ENCODE assay signal across 8 cellular contexts in the genomic region with DNA sequence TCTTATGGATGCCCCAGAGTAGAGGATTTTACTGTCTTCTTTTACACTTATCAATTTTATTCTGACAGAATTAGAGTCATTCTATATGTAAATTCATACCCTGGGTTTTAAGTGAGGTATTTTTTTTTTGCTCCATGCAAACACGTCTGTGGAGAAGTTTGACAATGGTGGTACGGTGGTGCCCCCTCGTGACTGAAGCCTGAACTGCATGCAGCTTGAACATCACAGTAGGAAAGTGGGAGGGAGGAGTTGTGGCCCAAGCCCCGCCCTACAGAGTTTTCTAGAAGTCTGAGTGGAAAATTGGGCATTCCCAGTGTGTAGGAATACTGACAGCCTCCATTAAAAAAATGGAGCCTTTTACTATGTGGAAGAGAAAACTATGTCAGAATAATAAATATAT.
DNase-seq lines count a peak whose midpoint lies in the region; ATAC-seq and TF ChIP-seq lines count a peak whose summit lies in the region.

No MANE protein-coding gene starts in this region.

- no peaks in the 10 kb centered on the region for H3K27me3 Mint-ChIP-seq in CD4-positive, alpha-beta memory T cell
- H3K27me3 Mint-ChIP-seq in activated CD4-positive, alpha-beta T cell treated with anti-CD3 and anti-CD28 coated beads, Interleukin-2, amount 10 ng/mL, durations not matched to agents 24 days and 14 days, result no peaks in the 10 kb centered on the region

- H3K9me3 ChIP-seq in CD4-positive, alpha-beta memory T cell (ENCODE audit: control insufficient read depth in 1 of 2, low read length in 2 of 2), result no peaks in the 10 kb centered on the region
- H3K9me3 ChIP-seq in lung (ENCODE audit: control insufficient read depth in 2 of 2, insufficient read depth in 1 of 2, low read length in 1 of 2), result peaks cover 0 to 5% of the 10 kb centered on the region in 2 donors

- H3K4me1 ChIP-seq in CD4-positive, alpha-beta memory T cell (ENCODE audit: insufficient read depth, low read length), result no peaks in the 10 kb centered on the region
- no peaks in the 10 kb centered on the region for H3K4me1 ChIP-seq in lung (ENCODE audit: control insufficient read depth in 2 of 2, insufficient read depth in 2 of 2, low read length in 2 of 2)

- TF ChIP-seq CTCF in lung (IDR thresholded peaks at IDR 0.05; ENCODE audit: control extremely low read depth, extremely low read depth), result peak; percentile 80

- CTCF ChIA-PET in CD4-positive, alpha-beta memory T cell (lab: Charles Lee; ENCODE audit: partially characterized antibody), result interaction anchor here (1.2 kb wide), 1 partner anchor 520 kb away, joined by 9 read pairs; no protein-coding TSS in a partner anchor

- intact Hi-C loops in CD4-positive, alpha-beta memory T cell (cut with micrococcal nuclease), result loop anchor here (1.0 to 10.0 kb wide), 5 partner anchors 211 to 1269 kb away; a partner anchor contains a TSS
- intact Hi-C loops in activated CD4-positive, alpha-beta T cell treated with anti-CD3 and anti-CD28 coated beads, Interleukin-2, amount 10 ng/mL, durations not matched to agents 24 days and 14 days (cut with micrococcal nuclease), result loop anchor here (5.0 kb wide), 2 partner anchors 39 to 796 kb away; no protein-coding TSS in a partner anchor

- ATAC-seq in GM19351 (IDR thresholded peaks at IDR 0.05; ENCODE audit: unreplicated experiment), result peak; percentile 100
- peak; percentile 90 for ATAC-seq in HG03432 (IDR thresholded peaks at IDR 0.05; ENCODE audit: unreplicated experiment)
- ATAC-seq in lung (ENCODE audit: insufficient read depth, low FRiP score), result peak; percentile 85

- peak; percentile 74 to 79 (median 75) for DNase-seq in CD4-positive, alpha-beta memory T cell
- peak; percentile 12 for DNase-seq in NCI-H446 treated with DMSO at 0.1 percent for 48 hours (lab: John Stamatoyannopoulos, UW)
- peak; percentile 93 for DNase-seq in activated CD4-positive, alpha-beta T cell treated with anti-CD3 and anti-CD28 coated beads, Interleukin-2, amount 10 ng/mL, durations not matched to agents 24 days and 14 days
- peak; percentile 71 for DNase-seq in dedifferentiated amniotic fluid mesenchymal stem cell (ENCODE audit: extremely low spot score)
- DNase-seq in lung (ENCODE audit: low spot score), result peak; percentile 82
- DNase-seq in stimulated activated CD8-positive, alpha-beta memory T cell treated with anti-CD3 and anti-CD28 coated beads, Interleukin-12 subunit alpha, Interleukin-12 subunit beta, amount 100 ng/mL, for 4 hours (ENCODE audit: low read depth), result peak; percentile 35

- H3K27ac Mint-ChIP-seq in CD4-positive, alpha-beta memory T cell, result no peak overlapping the region
- no peak overlapping the region for H3K27ac Mint-ChIP-seq in activated CD4-positive, alpha-beta T cell treated with anti-CD3 and anti-CD28 coated beads, Interleukin-2, amount 10 ng/mL, durations not matched to agents 24 days and 14 days

- H3K36me3 Mint-ChIP-seq in CD4-positive, alpha-beta memory T cell, result peaks cover 7 to 8% of the 10 kb centered on the region in 2 donors
- peaks cover 5% of the 10 kb centered on the region for H3K36me3 Mint-ChIP-seq in activated CD4-positive, alpha-beta T cell treated with anti-CD3 and anti-CD28 coated beads, Interleukin-2, amount 10 ng/mL, durations not matched to agents 24 days and 14 days (ENCODE audit: low read depth)

- H3K36me3 ChIP-seq in CD4-positive, alpha-beta memory T cell (ENCODE audit: insufficient read depth, low read length), result peaks cover 6% of the 10 kb centered on the region
- H3K36me3 ChIP-seq in lung (ENCODE audit: control insufficient read depth in 2 of 2, insufficient read depth in 2 of 2, low read length in 2 of 2), result peaks cover 0 to 2% of the 10 kb centered on the region in 2 donors

- no peaks in the 10 kb centered on the region for H3K9me3 Mint-ChIP-seq in CD4-positive, alpha-beta memory T cell
- H3K9me3 Mint-ChIP-seq in activated CD4-positive, alpha-beta T cell treated with anti-CD3 and anti-CD28 coated beads, Interleukin-2, amount 10 ng/mL, durations not matched to agents 24 days and 14 days, result no peaks in the 10 kb centered on the region

- POLR2A ChIA-PET in CD4-positive, alpha-beta memory T cell (lab: Charles Lee; ENCODE audit: partially characterized antibody), result no interaction called here

- WGBS in lung, 2 donors, result 6 to 7% methylated on average over 4 of the region's 4 CpGs

- no peaks in the 10 kb centered on the region for H3K4me1 Mint-ChIP-seq in CD4-positive, alpha-beta memory T cell
- H3K4me1 Mint-ChIP-seq in activated CD4-positive, alpha-beta T cell treated with anti-CD3 and anti-CD28 coated beads, Interleukin-2, amount 10 ng/mL, durations not matched to agents 24 days and 14 days, result no peaks in the 10 kb centered on the region

- no peak overlapping the region for H3K4me3 Mint-ChIP-seq in CD4-positive, alpha-beta memory T cell
- H3K4me3 Mint-ChIP-seq in activated CD4-positive, alpha-beta T cell treated with anti-CD3 and anti-CD28 coated beads, Interleukin-2, amount 10 ng/mL, durations not matched to agents 24 days and 14 days, result no peak overlapping the region

- H3K27me3 ChIP-seq in CD4-positive, alpha-beta memory T cell (ENCODE audit: insufficient read depth, low read length), result no peaks in the 10 kb centered on the region
- no peaks in the 10 kb centered on the region for H3K27me3 ChIP-seq in lung (ENCODE audit: control insufficient read depth, insufficient read depth)

- no peak overlapping the region for H3K4me3 ChIP-seq in CD4-positive, alpha-beta memory T cell (ENCODE audit: low read length in 2 of 2)
- no peak overlapping the region for H3K4me3 ChIP-seq in lung

- H3K27ac ChIP-seq in CD4-positive, alpha-beta memory T cell (ENCODE audit: low read depth, low read length), result no peak overlapping the region
- no peak overlapping the region for H3K27ac ChIP-seq in lung (ENCODE audit: low read depth in 1 of 2, low read length in 1 of 2)

Comparison
In these comparisons a context has a peak if more than half of its experiments do, and no peak if none do; other contexts are left out.
1. DNase-seq: peak in every context shown above with its lines; median percentile 93 in activated CD4-positive, alpha-beta T cell treated with anti-CD3 and anti-CD28 coated beads, Interleukin-2, amount 10 ng/mL, durations not matched to agents 24 days and 14 days; 82 in lung; 75 in CD4-positive, alpha-beta memory T cell; 71 in dedifferentiated amniotic fluid mesenchymal stem cell; 35 in stimulated activated CD8-positive, alpha-beta memory T cell treated with anti-CD3 and anti-CD28 coated beads, Interleukin-12 subunit alpha, Interleukin-12 subunit beta, amount 100 ng/mL, for 4 hours; 12 in NCI-H446 treated with DMSO at 0.1 percent for 48 hours.